1 cellular context compared by ENCODE assay signal in the genomic region with DNA sequence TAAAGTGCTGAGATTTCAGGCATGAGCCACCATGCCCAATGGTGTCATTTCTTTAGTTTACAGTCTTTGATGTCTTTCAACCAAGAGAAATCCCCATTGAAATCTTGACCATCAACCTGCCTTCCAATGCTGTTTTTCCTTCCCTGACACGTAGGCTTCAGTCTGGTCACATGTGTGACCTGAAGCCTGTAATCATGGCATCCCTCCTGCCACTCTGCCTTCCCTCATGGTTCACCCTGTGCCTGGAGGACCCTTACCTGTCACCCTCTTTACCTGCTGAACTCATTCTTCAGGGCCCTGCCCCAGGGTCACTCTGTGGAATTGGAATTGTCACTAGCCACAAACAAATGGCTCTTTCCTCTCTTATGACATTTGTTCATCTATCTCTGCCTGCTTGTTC.
TF ChIP-seq lines count a peak whose summit lies in the region.

No MANE protein-coding gene starts in this region.

TF ChIP-seq in SK-N-SH treated with all-trans-retinoic acid at 6 μM for 48 hours, 23 proteins besides CTCF, POLR2A, EP300 and RAD21:
- TF ChIP-seq CSDC2 (CRISPR knock-in tag; IDR thresholded peaks at IDR 0.05) (no peak), ZNF70 (CRISPR knock-in tag; IDR thresholded peaks at IDR 0.05) (no peak), ZFP30 (CRISPR knock-in tag; IDR thresholded peaks at IDR 0.05) (no peak), ISL1 (CRISPR knock-in tag; IDR thresholded peaks at IDR 0.05) (no peak), ZFP3 (CRISPR knock-in tag; IDR thresholded peaks at IDR 0.05) (no peak), ZNF565 (CRISPR knock-in tag; conservative IDR thresholded peaks at IDR 0.05; ENCODE audit: low read depth) (no peak), PPARA (CRISPR knock-in tag; IDR thresholded peaks at IDR 0.05; ENCODE audit: borderline replicate concordance) (no peak)
- TF ChIP-seq, protein P1, sequence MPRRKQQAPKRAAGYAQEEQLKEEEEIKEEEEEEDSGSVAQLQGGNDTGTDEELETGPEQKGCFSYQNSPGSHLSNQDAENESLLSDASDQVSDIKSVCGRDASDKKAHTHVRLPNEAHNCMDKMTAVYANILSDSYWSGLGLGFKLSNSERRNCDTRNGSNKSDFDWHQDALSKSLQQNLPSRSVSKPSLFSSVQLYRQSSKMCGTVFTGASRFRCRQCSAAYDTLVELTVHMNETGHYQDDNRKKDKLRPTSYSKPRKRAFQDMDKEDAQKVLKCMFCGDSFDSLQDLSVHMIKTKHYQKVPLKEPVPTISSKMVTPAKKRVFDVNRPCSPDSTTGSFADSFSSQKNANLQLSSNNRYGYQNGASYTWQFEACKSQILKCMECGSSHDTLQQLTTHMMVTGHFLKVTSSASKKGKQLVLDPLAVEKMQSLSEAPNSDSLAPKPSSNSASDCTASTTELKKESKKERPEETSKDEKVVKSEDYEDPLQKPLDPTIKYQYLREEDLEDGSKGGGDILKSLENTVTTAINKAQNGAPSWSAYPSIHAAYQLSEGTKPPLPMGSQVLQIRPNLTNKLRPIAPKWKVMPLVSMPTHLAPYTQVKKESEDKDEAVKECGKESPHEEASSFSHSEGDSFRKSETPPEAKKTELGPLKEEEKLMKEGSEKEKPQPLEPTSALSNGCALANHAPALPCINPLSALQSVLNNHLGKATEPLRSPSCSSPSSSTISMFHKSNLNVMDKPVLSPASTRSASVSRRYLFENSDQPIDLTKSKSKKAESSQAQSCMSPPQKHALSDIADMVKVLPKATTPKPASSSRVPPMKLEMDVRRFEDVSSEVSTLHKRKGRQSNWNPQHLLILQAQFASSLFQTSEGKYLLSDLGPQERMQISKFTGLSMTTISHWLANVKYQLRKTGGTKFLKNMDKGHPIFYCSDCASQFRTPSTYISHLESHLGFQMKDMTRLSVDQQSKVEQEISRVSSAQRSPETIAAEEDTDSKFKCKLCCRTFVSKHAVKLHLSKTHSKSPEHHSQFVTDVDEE (CRISPR knock-in tag; IDR thresholded peaks at IDR 0.05): no peak
- TF ChIP-seq, protein P2, sequence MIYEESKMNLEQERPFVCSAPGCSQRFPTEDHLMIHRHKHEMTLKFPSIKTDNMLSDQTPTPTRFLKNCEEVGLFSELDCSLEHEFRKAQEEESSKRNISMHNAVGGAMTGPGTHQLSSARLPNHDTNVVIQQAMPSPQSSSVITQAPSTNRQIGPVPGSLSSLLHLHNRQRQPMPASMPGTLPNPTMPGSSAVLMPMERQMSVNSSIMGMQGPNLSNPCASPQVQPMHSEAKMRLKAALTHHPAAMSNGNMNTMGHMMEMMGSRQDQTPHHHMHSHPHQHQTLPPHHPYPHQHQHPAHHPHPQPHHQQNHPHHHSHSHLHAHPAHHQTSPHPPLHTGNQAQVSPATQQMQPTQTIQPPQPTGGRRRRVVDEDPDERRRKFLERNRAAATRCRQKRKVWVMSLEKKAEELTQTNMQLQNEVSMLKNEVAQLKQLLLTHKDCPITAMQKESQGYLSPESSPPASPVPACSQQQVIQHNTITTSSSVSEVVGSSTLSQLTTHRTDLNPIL (CRISPR knock-in tag; IDR thresholded peaks at IDR 0.05; ENCODE audit: low read depth): no peak
- TF ChIP-seq, protein P3, sequence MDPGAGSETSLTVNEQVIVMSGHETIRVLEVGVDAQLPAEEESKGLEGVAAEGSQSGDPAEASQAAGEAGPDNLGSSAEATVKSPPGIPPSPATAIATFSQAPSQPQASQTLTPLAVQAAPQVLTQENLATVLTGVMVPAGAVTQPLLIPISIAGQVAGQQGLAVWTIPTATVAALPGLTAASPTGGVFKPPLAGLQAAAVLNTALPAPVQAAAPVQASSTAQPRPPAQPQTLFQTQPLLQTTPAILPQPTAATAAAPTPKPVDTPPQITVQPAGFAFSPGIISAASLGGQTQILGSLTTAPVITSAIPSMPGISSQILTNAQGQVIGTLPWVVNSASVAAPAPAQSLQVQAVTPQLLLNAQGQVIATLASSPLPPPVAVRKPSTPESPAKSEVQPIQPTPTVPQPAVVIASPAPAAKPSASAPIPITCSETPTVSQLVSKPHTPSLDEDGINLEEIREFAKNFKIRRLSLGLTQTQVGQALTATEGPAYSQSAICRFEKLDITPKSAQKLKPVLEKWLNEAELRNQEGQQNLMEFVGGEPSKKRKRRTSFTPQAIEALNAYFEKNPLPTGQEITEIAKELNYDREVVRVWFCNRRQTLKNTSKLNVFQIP (CRISPR knock-in tag; IDR thresholded peaks at IDR 0.05; ENCODE audit: borderline replicate concordance, low read depth): no peak
